In genomic region chr4:188220006-188220405, GRCh38 we compare ENCODE assay signal across 31 cellular contexts.
"Had no signal": no experiment of that assay in that cellular context is flagged by ENCODE, and none has a peak within 500 bp of the region (broad histone marks: within the 10 kb centered on the region; RNA-seq: fewer than 3 reads in every experiment).

No MANE protein-coding gene starts in this region.

- H3K4me1 Mint-ChIP-seq: naive thymus-derived CD4-positive, alpha-beta T cell; nephron progenitor cell; stimulated activated memory B cell treated with anti-CD40 and anti-IgM and Interleukin-4, amounts not matched to agents 10 μg/mL and 1 μg/mL and 100 μg/mL, for 72 hours; stimulated activated naive CD8-positive, alpha-beta T cell treated with anti-CD3 and anti-CD28 coated beads, Interleukin-15, amount 100 ng/mL, for 72 hours had no signal

- H3K4me3 ChIP-seq: ovary, psoas muscle, right lobe of liver, sigmoid colon, suprapubic skin, tibial artery, transverse colon, upper lobe of right lung, uterus had no signal

- H3K9me3 Mint-ChIP-seq: stimulated activated memory B cell treated with anti-CD40 and anti-IgM and Interleukin-4, amounts not matched to agents 10 μg/mL and 1 μg/mL and 100 μg/mL, for 72 hours had no signal

- H3K36me3 ChIP-seq: neutrophil, ovary, right lobe of liver, sigmoid colon, suprapubic skin, tibial artery, transverse colon, upper lobe of right lung, uterus had no signal

- H3K4me3 Mint-ChIP-seq: naive thymus-derived CD4-positive, alpha-beta T cell; natural killer cell treated with Interleukin-12 subunit alpha and Interleukin-12 subunit beta and Interleukin-15 and Interleukin-18, amount 100 ng/mL, for 72 hours; nephron progenitor cell; neural crest cell; stimulated activated memory B cell treated with anti-CD40 and anti-IgM and Interleukin-4, amounts not matched to agents 10 μg/mL and 1 μg/mL and 100 μg/mL, for 72 hours; stimulated activated naive CD8-positive, alpha-beta T cell treated with anti-CD3 and anti-CD28 coated beads, Interleukin-15, amount 100 ng/mL, for 72 hours; type B pancreatic cell had no signal

- FAIRE-seq: small intestine had no signal

- H3K9me3 ChIP-seq: neutrophil, ovary, psoas muscle, right lobe of liver, sigmoid colon, suprapubic skin, testis, tibial artery, transverse colon, upper lobe of right lung, uterus had no signal

- ATAC-seq: naive thymus-derived CD4-positive, alpha-beta T cell; natural killer cell treated with Interleukin-12 subunit alpha and Interleukin-12 subunit beta and Interleukin-15 and Interleukin-18, amount 100 ng/mL, for 72 hours; psoas muscle; right cardiac atrium; right lobe of liver; stimulated activated memory B cell treated with anti-CD40 and anti-IgM and Interleukin-4, amounts not matched to agents 10 μg/mL and 1 μg/mL and 100 μg/mL, for 72 hours; stimulated activated naive CD8-positive, alpha-beta T cell treated with anti-CD3 and anti-CD28 coated beads, Interleukin-15, amount 100 ng/mL, for 72 hours; stimulated activated naive CD8-positive, alpha-beta T cell treated with anti-CD3 and anti-CD28 coated beads, Interleukin-15, Interleukin-2, amounts not matched to agents 100 U/mL and 50 U/mL, for 24 hours; upper lobe of right lung had no signal

- DNase-seq: naive thymus-derived CD4-positive, alpha-beta T cell; nephron progenitor cell; nucleus accumbens; ovary; posterior cingulate gyrus; psoas muscle; right cardiac atrium; right lobe of liver; sigmoid colon; small intestine; stimulated activated CD4-positive, alpha-beta T cell treated with anti-CD3 and anti-CD28 coated beads, Interleukin-1b, Interleukin-23, amount 100 ng/mL, for 48 hours; stimulated activated CD4-positive, alpha-beta T cell treated with anti-CD3 and anti-CD28 coated beads, Interleukin-4, amount 100 ng/mL, for 1 hour; stimulated activated CD4-positive, alpha-beta T cell treated with anti-CD3 and anti-CD28 coated beads, Interleukin-4, amount 100 ng/mL, for 4 hours; stimulated activated CD8-positive, alpha-beta memory T cell treated with anti-CD3 and anti-CD28 coated beads, Interleukin-4, amount 100 ng/mL, for 48 hours; stimulated activated naive CD4-positive, alpha-beta T cell; stimulated activated naive CD8-positive, alpha-beta T cell treated with anti-CD3 and anti-CD28 coated beads, Interleukin-15, amount 100 ng/mL, for 72 hours; stimulated activated naive CD8-positive, alpha-beta T cell treated with anti-CD3 and anti-CD28 coated beads, Interleukin-15, Interleukin-2, amounts not matched to agents 100 U/mL and 50 U/mL, for 24 hours; substantia nigra; tibial artery; transverse colon; upper lobe of right lung; uterus had no signal

- H3K36me3 Mint-ChIP-seq: naive thymus-derived CD4-positive, alpha-beta T cell; stimulated activated memory B cell treated with anti-CD40 and anti-IgM and Interleukin-4, amounts not matched to agents 10 μg/mL and 1 μg/mL and 100 μg/mL, for 72 hours; type B pancreatic cell had no signal

- H3K27me3 Mint-ChIP-seq: natural killer cell treated with Interleukin-12 subunit alpha and Interleukin-12 subunit beta and Interleukin-15 and Interleukin-18, amount 100 ng/mL, for 72 hours; stimulated activated memory B cell treated with anti-CD40 and anti-IgM and Interleukin-4, amounts not matched to agents 10 μg/mL and 1 μg/mL and 100 μg/mL, for 72 hours; stimulated activated naive CD8-positive, alpha-beta T cell treated with anti-CD3 and anti-CD28 coated beads, Interleukin-15, amount 100 ng/mL, for 72 hours had no signal

- H3K27me3 ChIP-seq: neutrophil, ovary, right lobe of liver, sigmoid colon, suprapubic skin, testis, tibial artery, transverse colon, upper lobe of right lung had no signal

- H3K4me1 ChIP-seq: parathyroid adenoma, psoas muscle, right lobe of liver, sigmoid colon, suprapubic skin, testis, tibial artery, transverse colon, upper lobe of right lung, uterus had no signal

- H3K27ac Mint-ChIP-seq: naive thymus-derived CD4-positive, alpha-beta T cell; natural killer cell treated with Interleukin-12 subunit alpha and Interleukin-12 subunit beta and Interleukin-15 and Interleukin-18, amount 100 ng/mL, for 72 hours; nephron progenitor cell; progenitor cell of endocrine pancreas; stimulated activated memory B cell treated with anti-CD40 and anti-IgM and Interleukin-4, amounts not matched to agents 10 μg/mL and 1 μg/mL and 100 μg/mL, for 72 hours; stimulated activated naive CD8-positive, alpha-beta T cell treated with anti-CD3 and anti-CD28 coated beads, Interleukin-15, amount 100 ng/mL, for 72 hours; type B pancreatic cell had no signal
